Comparison of ENCODE assay signal across 8 cellular contexts in genomic region chr11:64619811-64620285, GRCh38. TPM values are rescaled to one million over a fixed set of nuclear protein-coding genes. Genes with fewer than 3 reads are reported as not detected.
DNase-seq lines count a peak whose midpoint lies in the region; ATAC-seq and TF ChIP-seq lines count a peak whose summit lies in the region.

No MANE protein-coding gene starts in this region.

- H3K4ac ChIP-seq in mesendoderm (ENCODE audit: low read depth, low read length), result no peak overlapping the region

- H3K4me3 ChIP-seq in choroid plexus epithelial cell (ENCODE audit: low read depth, low read length) (no peak overlapping the region), mesendoderm (ENCODE audit: low read length) (no peak overlapping the region), MM.1S (ENCODE audit: low read length) (no peak overlapping the region)

- no peak overlapping the region for H2BK15ac ChIP-seq in mesendoderm (replicated peaks; ENCODE audit: low read depth)

- no peaks in the 10 kb centered on the region for H3K27me3 Mint-ChIP-seq in stimulated activated memory B cell treated with anti-CD40 and anti-IgM and Interleukin-4, amounts not matched to agents 10 μg/mL and 1 μg/mL and 100 μg/mL, for 72 hours

- no peaks in the 10 kb centered on the region for H3F3A ChIP-seq in MM.1S (ENCODE audit: insufficient read depth, low read length)

- no peaks in the 10 kb centered on the region for H3K36me3 Mint-ChIP-seq in stimulated activated memory B cell treated with anti-CD40 and anti-IgM and Interleukin-4, amounts not matched to agents 10 μg/mL and 1 μg/mL and 100 μg/mL, for 72 hours

- no peak overlapping the region for H3K18ac ChIP-seq in mesendoderm (ENCODE audit: low read length)

- H3K4me2 ChIP-seq in mesendoderm (ENCODE audit: low read length) (no peak overlapping the region), MM.1S (ENCODE audit: low read depth, low read length) (no peak overlapping the region)

- no peaks in the 10 kb centered on the region for H3K27me3 ChIP-seq in mesendoderm (ENCODE audit: insufficient read depth, low read length, poor library complexity)
- peaks cover 21% of the 10 kb centered on the region for H3K27me3 ChIP-seq in MM.1S (replicated peaks; ENCODE audit: insufficient read depth, low read length)

- H3K23ac ChIP-seq in mesendoderm (ENCODE audit: low read length), result no peak overlapping the region

- H4K20me1 ChIP-seq in MM.1S (ENCODE audit: insufficient read depth, low read length), result no peaks in the 10 kb centered on the region

- H3K27ac Mint-ChIP-seq in stimulated activated memory B cell treated with anti-CD40 and anti-IgM and Interleukin-4, amounts not matched to agents 10 μg/mL and 1 μg/mL and 100 μg/mL, for 72 hours, result no peak overlapping the region

- in situ Hi-C loops in G401 (cut with HindIII; ENCODE audit: low sequenced_read_pairs), result no loop called here

- WGBS in mesendoderm (ENCODE audit: extremely low coverage, insufficient coverage, low lambda C conversion rate), result no CpG with 5 or more reads among the region's 4 CpGs

- H3K9ac ChIP-seq in mesendoderm (ENCODE audit: low read length), result no peak overlapping the region
- H3K9ac ChIP-seq in MM.1S (ENCODE audit: low read length), result no peak overlapping the region

- no peak overlapping the region for H3K4me3 Mint-ChIP-seq in stimulated activated memory B cell treated with anti-CD40 and anti-IgM and Interleukin-4, amounts not matched to agents 10 μg/mL and 1 μg/mL and 100 μg/mL, for 72 hours

- H4K5ac ChIP-seq in mesendoderm (ENCODE audit: low read length), result peak overlapping the region; percentile 60

- H2BK5ac ChIP-seq in mesendoderm (ENCODE audit: low read length), result no peak overlapping the region

- H3K56ac ChIP-seq in mesendoderm (ENCODE audit: low read length), result peak overlapping the region; percentile 51

- H3K9me2 ChIP-seq in MM.1S (replicated peaks; ENCODE audit: insufficient read depth, low read length), result no peaks in the 10 kb centered on the region

- H3K27ac ChIP-seq in mesendoderm (ENCODE audit: low read depth, low read length), result no peak overlapping the region
- H3K27ac ChIP-seq in MM.1S (ENCODE audit: low read length), result no peak overlapping the region

- peaks cover 6% of the 10 kb centered on the region for H3K4me1 Mint-ChIP-seq in stimulated activated memory B cell treated with anti-CD40 and anti-IgM and Interleukin-4, amounts not matched to agents 10 μg/mL and 1 μg/mL and 100 μg/mL, for 72 hours

- H4K8ac ChIP-seq in mesendoderm (ENCODE audit: low read depth, low read length), result no peak overlapping the region

- H2AK5ac ChIP-seq in mesendoderm (ENCODE audit: low read length), result no peak overlapping the region

- H3K79me1 ChIP-seq in mesendoderm (ENCODE audit: low read length), result no peaks in the 10 kb centered on the region

- no peak for TF ChIP-seq CTCF in choroid plexus epithelial cell (conservative IDR thresholded peaks at IDR 0.05; ENCODE audit: low read depth, low read length)
- TF ChIP-seq CTCF in MM.1S (IDR thresholded peaks at IDR 0.05; ENCODE audit: low read length), result no peak

- H3K9me3 Mint-ChIP-seq in stimulated activated memory B cell treated with anti-CD40 and anti-IgM and Interleukin-4, amounts not matched to agents 10 μg/mL and 1 μg/mL and 100 μg/mL, for 72 hours, result no peaks in the 10 kb centered on the region

- no peaks in the 10 kb centered on the region for H3K9me3 ChIP-seq in MM.1S (replicated peaks; ENCODE audit: insufficient read depth, low read length)

- no peaks in the 10 kb centered on the region for H3K79me2 ChIP-seq in mesendoderm (ENCODE audit: control insufficient read depth, insufficient read depth, low read length)
- no peaks in the 10 kb centered on the region for H3K79me2 ChIP-seq in MM.1S (ENCODE audit: low read length)

- no peaks in the 10 kb centered on the region for H3K36me3 ChIP-seq in mesendoderm (ENCODE audit: control insufficient read depth, insufficient read depth, low read length)
- no peaks in the 10 kb centered on the region for H3K36me3 ChIP-seq in MM.1S (replicated peaks; ENCODE audit: insufficient read depth, low read length)

- no peaks in the 10 kb centered on the region for H3K4me1 ChIP-seq in mesendoderm (ENCODE audit: control insufficient read depth, low read depth, low read length)
- no peaks in the 10 kb centered on the region for H3K4me1 ChIP-seq in MM.1S (ENCODE audit: low read length)

- H2AFZ ChIP-seq in MM.1S (ENCODE audit: low read length), result no peak overlapping the region

- DNase-seq in AG20443 (ENCODE audit: low spot score) (peak; percentile 35), M059J (ENCODE audit: low read depth) (peak; percentile 46), choroid plexus epithelial cell (ENCODE audit: low read depth) (peak; percentile 82), mesendoderm (peak; percentile 85), G401 (ENCODE audit: low spot score) (no peak), NCI-H1105 treated with DMSO at 0.1 percent for 48 hours (lab: John Stamatoyannopoulos, UW) (no peak), MM.1S (no peak)

- no peak overlapping the region for H2BK120ac ChIP-seq in mesendoderm (ENCODE audit: low read depth, low read length)

- no peak for ATAC-seq in stimulated activated memory B cell treated with anti-CD40 and anti-IgM and Interleukin-4, amounts not matched to agents 10 μg/mL and 1 μg/mL and 100 μg/mL, for 72 hours

RNA-seq across cellular contexts. Expression of gene SLC22A12, which starts 28.8 kb away (rescaled TPM):
- not detected in 2 replicates for total RNA-seq in M059J (2014; rRNA removed; shearing (Covaris generic))
- not detected for polyA plus RNA-seq in mesendoderm (2013, experiment 1 of 2)
- polyA plus RNA-seq in mesendoderm (2013, experiment 2 of 2), result not detected
- total RNA-seq in G401 (2014; rRNA removed; shearing (Covaris generic)), result not detected in 2 replicates

Comparison
In these comparisons a context has a peak if more than half of its experiments do, and no peak if none do; other contexts are left out.
1. DNase-seq: peak in AG20443 (single experiment), M059J (single experiment), choroid plexus epithelial cell (single experiment) and mesendoderm (single experiment); none in G401 (single experiment), NCI-H1105 treated with DMSO at 0.1 percent for 48 hours (single experiment) and MM.1S (single experiment).